20 cellular contexts compared by ENCODE assay signal in genomic region chr17:82127704-82128103, GRCh38. TPM values are rescaled to one million over a fixed set of nuclear protein-coding genes. Genes with fewer than 3 reads are reported as not detected.
A peak's percentile ranks its signal among the peaks of the same experiment; 100 is the strongest.
DNase-seq lines count a peak whose midpoint lies in the region; ATAC-seq and TF ChIP-seq lines count a peak whose summit lies in the region.
"Had no signal": no experiment of that assay in that cellular context is flagged by ENCODE, and none has a peak within 500 bp of the region (broad histone marks: within the 10 kb centered on the region; RNA-seq: fewer than 3 reads in every experiment).

No MANE protein-coding gene starts in this region.

- H3K36me3 ChIP-seq in neuronal stem cell (replicated peaks in 1 of 2; ENCODE audit: control insufficient read depth in 2 of 2, insufficient read depth in 2 of 2, low read length in 2 of 2) (peaks cover 10 to 25% of the 10 kb centered on the region in 2 donors), PC-9 (ENCODE audit: low read depth) (no peaks in the 10 kb centered on the region)
- H3K36me3 ChIP-seq: right atrium auricular region had no signal

- no peak overlapping the region for H3K23ac ChIP-seq in neuronal stem cell (ENCODE audit: low read depth, low read length, poor library complexity)

- H3F3A ChIP-seq in PC-9 (ENCODE audit: insufficient read depth, low read depth): no peaks in the 10 kb centered on the region

- H4K91ac ChIP-seq in neuronal stem cell (ENCODE audit: low read depth, low read length, poor library complexity): no peak overlapping the region

- H3K4me1 ChIP-seq in neuronal stem cell (ENCODE audit: control insufficient read depth in 2 of 2, insufficient read depth in 1 of 2, low read depth in 1 of 2, low read length in 2 of 2) (peaks cover 0 to 4% of the 10 kb centered on the region in 2 donors), PC-9 (replicated peaks; ENCODE audit: insufficient read depth) (no peaks in the 10 kb centered on the region)
- H3K4me1 ChIP-seq: right atrium auricular region had no signal

- H2BK15ac ChIP-seq in neuronal stem cell (ENCODE audit: low read length): no peak overlapping the region

- H2BK12ac ChIP-seq in neuronal stem cell (ENCODE audit: low read length): no peak overlapping the region

- peaks cover 8% of the 10 kb centered on the region for H3K36me3 Mint-ChIP-seq in activated naive CD4-positive, alpha-beta T cell treated with anti-CD3 and anti-CD28 coated beads for 36 hours (ENCODE audit: low read depth)
- H3K36me3 Mint-ChIP-seq in activated T-cell treated with anti-CD3 and anti-CD28 coated beads, Interleukin-2, amount 50 U/mL, for 72 hours (ENCODE audit: insufficient read depth in 2 of 2): peaks cover 0 to 1% of the 10 kb centered on the region in 2 donors
- H3K36me3 Mint-ChIP-seq: WTC11 had no signal

- H3K9me3 Mint-ChIP-seq in activated naive CD4-positive, alpha-beta T cell treated with anti-CD3 and anti-CD28 coated beads for 36 hours: no peaks in the 10 kb centered on the region
- no peaks in the 10 kb centered on the region for H3K9me3 Mint-ChIP-seq in activated T-cell treated with anti-CD3 and anti-CD28 coated beads, Interleukin-2, amount 50 U/mL, for 72 hours
- H3K9me3 Mint-ChIP-seq: dendritic cell treated with granulocyte-macrophage colony-stimulating factor and Interleukin-4, amounts not matched to agents 40 ng/mL and 50 ng/mL, for 4 days; WTC11 had no signal

- H3K27me3 Mint-ChIP-seq in activated naive CD4-positive, alpha-beta T cell treated with anti-CD3 and anti-CD28 coated beads for 36 hours (ENCODE audit: low read depth): no peaks in the 10 kb centered on the region
- H3K27me3 Mint-ChIP-seq in activated T-cell treated with anti-CD3 and anti-CD28 coated beads, Interleukin-2, amount 50 U/mL, for 72 hours (ENCODE audit: low read depth): no peaks in the 10 kb centered on the region
- H3K27me3 Mint-ChIP-seq: dendritic cell treated with granulocyte-macrophage colony-stimulating factor and Interleukin-4, amounts not matched to agents 40 ng/mL and 50 ng/mL, for 4 days had no signal

- peak; percentile 1 to 4 for ATAC-seq in activated T-cell treated with anti-CD3 and anti-CD28 coated beads, Interleukin-2, amount 50 U/mL, for 72 hours (replicated peaks in 1 of 2)
- ATAC-seq: WTC11 had no signal

- peak overlapping the region; percentile 44 for H3K9ac ChIP-seq in neuronal stem cell (ENCODE audit: low read depth, low read length, poor library complexity)

- H3K4me2 ChIP-seq in neuronal stem cell (ENCODE audit: insufficient read depth, low read length, poor library complexity, severe bottlenecking) (no peak overlapping the region), PC-9 (no peak overlapping the region)

- H3K9me3 ChIP-seq in neuronal stem cell (replicated peaks in 1 of 2; ENCODE audit: control insufficient read depth in 2 of 2, insufficient read depth in 1 of 2, low read depth in 1 of 2, low read length in 2 of 2) (peaks cover 0 to 2% of the 10 kb centered on the region in 2 donors), PC-9 (ENCODE audit: insufficient read depth, low read depth) (no peaks in the 10 kb centered on the region)
- H3K9me3 ChIP-seq: right atrium auricular region, thoracic aorta had no signal

- no peak overlapping the region for H4K8ac ChIP-seq in neuronal stem cell (ENCODE audit: low read depth, low read length)

- peak overlapping the region; percentile 2 for H2BK5ac ChIP-seq in neuronal stem cell (ENCODE audit: low read length)

- H4K20me1 ChIP-seq in PC-9 (ENCODE audit: insufficient read depth): no peaks in the 10 kb centered on the region

- intact Hi-C loops in activated naive CD4-positive, alpha-beta T cell treated with anti-CD3 and anti-CD28 coated beads for 36 hours (cut with micrococcal nuclease): loop anchor here (2.0 kb wide), 3 partner anchors 27 to 171 kb away; no protein-coding TSS in a partner anchor
- intact Hi-C loops in PC-9 (cut with micrococcal nuclease; ENCODE audit: unreplicated experiment): no loop called here

- CTCF ChIA-PET in activated naive CD4-positive, alpha-beta T cell treated with anti-CD3 and anti-CD28 coated beads for 36 hours (lab: Charles Lee): interaction anchor here (1.1 kb wide), 1 partner anchor 9 kb away, joined by 6 read pairs; no protein-coding TSS in a partner anchor
- CTCF ChIA-PET in PC-9 (lab: Charles Lee): no interaction called here

- H3K27me3 ChIP-seq in neuronal stem cell (ENCODE audit: control insufficient read depth in 3 of 3, insufficient read depth in 3 of 3, low read depth in 1 of 3, low read length in 3 of 3) (no peaks in the 10 kb centered on the region), PC-9 (ENCODE audit: insufficient read depth, low read depth) (no peaks in the 10 kb centered on the region)
- H3K27me3 ChIP-seq: right atrium auricular region had no signal

- H2BK120ac ChIP-seq in neuronal stem cell (ENCODE audit: low read depth, low read length): no peak overlapping the region

- peaks cover 2% of the 10 kb centered on the region for H3K79me1 ChIP-seq in neuronal stem cell (ENCODE audit: low read depth, low read length)

- BruUV-seq in PC-9 (replicated peaks; lab: Mats Ljungman, UMichigan): no TSS peak

- H3K18ac ChIP-seq in neuronal stem cell (ENCODE audit: low read length): no peak overlapping the region

- peak overlapping the region; percentile 55 for H3K4me3 ChIP-seq in Jurkat, Clone E6-1 (ENCODE audit: low read length)
- H3K4me3 ChIP-seq in neuronal stem cell (ENCODE audit: low read length in 2 of 2): peak overlapping the region in 1 of 2 donors; percentile 18
- H3K4me3 ChIP-seq in PC-9: no peak overlapping the region
- H3K4me3 ChIP-seq: right atrium auricular region, thoracic aorta had no signal

- H3K79me2 ChIP-seq in PC-9 (ENCODE audit: low read depth): no peaks in the 10 kb centered on the region

- WGBS in neuronal stem cell (ENCODE audit: extremely low coverage in 2 of 2, insufficient read length in 2 of 2, insufficient replicate concordance in 1 of 2), 2 donors: no CpG with 5 or more reads among the region's 9 CpGs

- POLR2A ChIA-PET in PC-9 (lab: Charles Lee; ENCODE audit: unreplicated experiment): interaction anchor here (0.7 kb wide), 1 partner anchor 28 kb away, joined by 4 read pairs; no protein-coding TSS in a partner anchor

- H3K27ac Mint-ChIP-seq in activated naive CD4-positive, alpha-beta T cell treated with anti-CD3 and anti-CD28 coated beads for 36 hours: peak overlapping the region; percentile 95
- H3K27ac Mint-ChIP-seq in activated T-cell treated with anti-CD3 and anti-CD28 coated beads, Interleukin-2, amount 50 U/mL, for 72 hours: no peak overlapping the region
- H3K27ac Mint-ChIP-seq: dendritic cell treated with granulocyte-macrophage colony-stimulating factor and Interleukin-4, amounts not matched to agents 40 ng/mL and 50 ng/mL, for 4 days; WTC11 had no signal

- H3K9me2 ChIP-seq in PC-9 (ENCODE audit: insufficient read depth): no peaks in the 10 kb centered on the region

- H2AFZ ChIP-seq in neuronal stem cell (ENCODE audit: low read length) (no peak overlapping the region), PC-9 (no peak overlapping the region)

- DNase-seq in activated naive CD4-positive, alpha-beta T cell treated with anti-CD3 and anti-CD28 coated beads for 36 hours: peak; percentile 26
- no peak for DNase-seq in activated naive CD4-positive, alpha-beta T cell treated with anti-CD3 and anti-CD28 coated beads, Interleukin-2, amount 50 U/mL, for 16 hours
- DNase-seq in Jurkat, Clone E6-1 (ENCODE audit: low read depth, low spot score): peak; percentile 53
- DNase-seq in activated T-cell treated with anti-CD3 and anti-CD28 coated beads, Interleukin-2, amount 50 U/mL, for 72 hours: no peak
- DNase-seq in neuronal stem cell (ENCODE audit: low spot score) (no peak), OCI-M1 (lab: John Stamatoyannopoulos, UW) (no peak), SKM-1 (lab: John Stamatoyannopoulos, UW; ENCODE audit: unreplicated experiment) (no peak), PC-9 (no peak)
- DNase-seq: COR-L47, EL, foreskin fibroblast, hippocampal formation, islet precursor cell, NCI-H1092 treated with DMSO at 0.1 percent for 48 hours, NCI-H510A treated with DMSO at 0.1 percent for 48 hours had no signal

- H3K27ac ChIP-seq in neuronal stem cell (replicated peaks; ENCODE audit: low read length) (no peak overlapping the region), PC-9 (no peak overlapping the region)
- H3K27ac ChIP-seq: epithelial cell of prostate, right atrium auricular region, thoracic aorta had no signal

- H2AK5ac ChIP-seq in neuronal stem cell (ENCODE audit: low read depth, low read length): no peak overlapping the region

- TF ChIP-seq CTCF in PC-9 (conservative IDR thresholded peaks at IDR 0.05): no peak

- peak overlapping the region; percentile 63 for H3K14ac ChIP-seq in neuronal stem cell (ENCODE audit: low read length)

- H3K4ac ChIP-seq in neuronal stem cell (ENCODE audit: low read length): no peak overlapping the region

- H3K4me1 Mint-ChIP-seq in activated naive CD4-positive, alpha-beta T cell treated with anti-CD3 and anti-CD28 coated beads for 36 hours (ENCODE audit: low read depth): peaks cover 57% of the 10 kb centered on the region
- peaks cover 39% of the 10 kb centered on the region for H3K4me1 Mint-ChIP-seq in activated T-cell treated with anti-CD3 and anti-CD28 coated beads, Interleukin-2, amount 50 U/mL, for 72 hours (ENCODE audit: low read depth)
- H3K4me1 Mint-ChIP-seq: WTC11 had no signal

- H3K4me3 Mint-ChIP-seq in activated naive CD4-positive, alpha-beta T cell treated with anti-CD3 and anti-CD28 coated beads for 36 hours: no peak overlapping the region
- H3K4me3 Mint-ChIP-seq in activated T-cell treated with anti-CD3 and anti-CD28 coated beads, Interleukin-2, amount 50 U/mL, for 72 hours: peak overlapping the region; percentile 36 to 62
- H3K4me3 Mint-ChIP-seq: dendritic cell treated with granulocyte-macrophage colony-stimulating factor and Interleukin-4, amounts not matched to agents 40 ng/mL and 50 ng/mL, for 4 days; WTC11 had no signal

RNA-seq across cellular contexts. Expression of gene FASN, which starts 29.7 kb away (rescaled TPM):
- total RNA-seq in activated naive CD4-positive, alpha-beta T cell treated with anti-CD3 and anti-CD28 coated beads for 36 hours: 100 to 1,000 TPM; 183 to 195 TPM
- polyA plus RNA-seq in Jurkat, Clone E6-1 (2012; ENCODE audit: insufficient read depth, insufficient read length): 37.8 TPM
- 10 to 100 TPM; 90.5 to 91.2 TPM for total RNA-seq in activated T-cell treated with anti-CD3 and anti-CD28 coated beads, Interleukin-2, amount 50 U/mL, for 72 hours
- 128 TPM for polyA plus RNA-seq in neuronal stem cell (2013, experiment 1 of 2)
- polyA plus RNA-seq in neuronal stem cell (2013, experiment 2 of 2): 131 TPM
- 455 and 658 TPM in 2 replicates for total RNA-seq in PC-9 (2021)

Comparison
In these comparisons a context has a peak if more than half of its experiments do, and no peak if none do; other contexts are left out.
1. DNase-seq: peak in activated naive CD4-positive, alpha-beta T cell treated with anti-CD3 and anti-CD28 coated beads for 36 hours (single experiment) and Jurkat, Clone E6-1 (single experiment); none in activated naive CD4-positive, alpha-beta T cell treated with anti-CD3 and anti-CD28 coated beads, Interleukin-2, amount 50 U/mL, for 16 hours (single experiment), activated T-cell treated with anti-CD3 and anti-CD28 coated beads, Interleukin-2, amount 50 U/mL, for 72 hours (0 of 2), neuronal stem cell (single experiment), OCI-M1 (single experiment), SKM-1 (single experiment) and PC-9 (0 of 2).